Comparison of ENCODE assay signal across 11 cellular contexts in the genomic region with DNA sequence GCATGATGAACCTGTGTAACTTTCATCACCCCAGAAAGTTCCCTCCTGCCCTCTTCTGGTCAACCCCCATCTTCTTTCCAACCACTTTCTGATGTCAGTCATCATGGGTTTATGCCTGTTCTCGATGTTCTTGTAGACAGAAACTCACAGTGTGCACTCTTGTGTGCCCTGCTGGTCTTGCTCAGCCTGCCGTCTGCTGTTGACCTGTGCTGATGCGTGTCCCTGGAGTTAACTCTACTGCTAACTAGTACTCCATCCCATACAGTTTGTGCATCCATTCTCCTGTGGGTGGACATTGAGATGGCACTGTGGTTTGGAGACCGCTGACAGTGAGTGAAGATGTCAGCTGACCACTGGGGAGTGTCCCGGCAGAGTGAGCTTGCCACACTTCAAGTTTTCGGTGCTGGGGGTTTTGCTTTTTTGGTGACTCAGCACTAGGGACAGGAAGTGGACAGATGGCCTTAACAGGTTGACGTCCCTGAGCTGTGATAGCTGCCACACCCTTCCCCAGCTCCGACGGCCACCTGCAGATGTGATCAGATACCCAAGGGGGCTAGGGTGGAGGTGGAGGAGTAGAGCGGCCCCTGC. TPM values are rescaled to one million over a fixed set of nuclear protein-coding genes. Genes with fewer than 3 reads are reported as not detected.
DNase-seq lines count a peak whose midpoint lies in the region; ATAC-seq and TF ChIP-seq lines count a peak whose summit lies in the region.
"Had no signal": no experiment of that assay in that cellular context is flagged by ENCODE, and none has a peak within 500 bp of the region (broad histone marks: within the 10 kb centered on the region; RNA-seq: fewer than 3 reads in every experiment).

No MANE protein-coding gene starts in this region.

- no peak overlapping the region for H3K9ac ChIP-seq in neural progenitor cell
- H3K9ac ChIP-seq: parathyroid adenoma had no signal

- POLR2A ChIA-PET in naive thymus-derived CD4-positive, alpha-beta T cell (lab: Charles Lee), result no interaction called here

- no peaks in the 10 kb centered on the region for H3K36me3 Mint-ChIP-seq in naive thymus-derived CD4-positive, alpha-beta T cell
- H3K36me3 Mint-ChIP-seq in neural progenitor cell, result peaks cover 1% of the 10 kb centered on the region
- H3K36me3 Mint-ChIP-seq: activated naive CD4-positive, alpha-beta T cell treated with anti-CD3 and anti-CD28 coated beads, Interleukin-2, amount 50 U/mL, for 72 hours had no signal

- H4K20me1 ChIP-seq in neural progenitor cell (ENCODE audit: low read depth), result no peaks in the 10 kb centered on the region

- no peak overlapping the region for H3K27ac ChIP-seq in naive thymus-derived CD4-positive, alpha-beta T cell (ENCODE audit: low read depth, low read length)
- H3K27ac ChIP-seq in neural progenitor cell, result no peak overlapping the region
- H3K27ac ChIP-seq: parathyroid adenoma had no signal

- no peak overlapping the region for H3K27ac Mint-ChIP-seq in naive thymus-derived CD4-positive, alpha-beta T cell
- H3K27ac Mint-ChIP-seq in neural progenitor cell, result no peak overlapping the region
- H3K27ac Mint-ChIP-seq: activated naive CD4-positive, alpha-beta T cell treated with anti-CD3 and anti-CD28 coated beads, Interleukin-2, amount 50 U/mL, for 72 hours had no signal

- no peak overlapping the region for H3K4me3 Mint-ChIP-seq in naive thymus-derived CD4-positive, alpha-beta T cell
- no peak overlapping the region for H3K4me3 Mint-ChIP-seq in neural progenitor cell

- peaks cover 5% of the 10 kb centered on the region for H3F3A ChIP-seq in neural progenitor cell (ENCODE audit: low read depth)

- H3K4me3 ChIP-seq in naive thymus-derived CD4-positive, alpha-beta T cell (ENCODE audit: low read length), result no peak overlapping the region
- H3K4me3 ChIP-seq in neural progenitor cell, result no peak overlapping the region

- H3K9me3 ChIP-seq in naive thymus-derived CD4-positive, alpha-beta T cell (ENCODE audit: control insufficient read depth in 2 of 3, low read length in 3 of 3), result no peaks in the 10 kb centered on the region
- H3K9me3 ChIP-seq in neural progenitor cell (ENCODE audit: low read depth), result no peaks in the 10 kb centered on the region

- no peak overlapping the region for H3K4me2 ChIP-seq in neural progenitor cell

- intact Hi-C loops in naive thymus-derived CD4-positive, alpha-beta T cell (cut with micrococcal nuclease), result loop anchor here in 1 of 2 donors (5.0 kb wide), 1 partner anchor 47 kb away; no protein-coding TSS in a partner anchor

- no peak overlapping the region for H2AFZ ChIP-seq in neural progenitor cell (replicated peaks)
- H2AFZ ChIP-seq: parathyroid adenoma had no signal

- peaks cover 0 to 13% of the 10 kb centered on the region in 2 donors for H3K4me1 ChIP-seq in naive thymus-derived CD4-positive, alpha-beta T cell (ENCODE audit: control insufficient read depth in 2 of 2, insufficient read depth in 2 of 2, low read length in 2 of 2)
- H3K4me1 ChIP-seq in neural progenitor cell, result peaks cover 9% of the 10 kb centered on the region

- H3K27me3 Mint-ChIP-seq in naive thymus-derived CD4-positive, alpha-beta T cell, result peaks cover 0 to 8% (median 0%) of the 10 kb centered on the region in 5 donors
- H3K27me3 Mint-ChIP-seq in neural progenitor cell (ENCODE audit: insufficient read depth, low read depth), result no peaks in the 10 kb centered on the region

- peak in 1 of 9 donors; percentile 22 for DNase-seq in naive thymus-derived CD4-positive, alpha-beta T cell
- no peak for DNase-seq in activated gamma-delta T cell treated with Interleukin-2 at 50 U/mL for 16 hours
- DNase-seq in activated effector memory CD4-positive, alpha-beta T cell treated with anti-CD3 and anti-CD28 coated beads, Interleukin-2, amount 50 U/mL, for 16 hours, result no peak
- no peak for DNase-seq in neural progenitor cell (ENCODE audit: low spot score)
- no peak for DNase-seq in AML-193 (lab: John Stamatoyannopoulos, UW)
- DNase-seq: GDM1 had no signal

- no peak for TF ChIP-seq CTCF in neural progenitor cell (IDR thresholded peaks at IDR 0.05)

- no peaks in the 10 kb centered on the region for H3K79me2 ChIP-seq in neural progenitor cell (ENCODE audit: low read depth)
- H3K79me2 ChIP-seq: parathyroid adenoma had no signal

- peak; percentile 54 for ATAC-seq in GM18870 (IDR thresholded peaks at IDR 0.05; ENCODE audit: unreplicated experiment)
- peak; percentile 50 for ATAC-seq in GM21825 (IDR thresholded peaks at IDR 0.05; ENCODE audit: unreplicated experiment)
- peak; percentile 64 for ATAC-seq in HG03442 (IDR thresholded peaks at IDR 0.05; ENCODE audit: unreplicated experiment)
- ATAC-seq in naive thymus-derived CD4-positive, alpha-beta T cell, result peak; percentile 8

- peaks cover 3 to 21% (median 20%) of the 10 kb centered on the region in 7 donors for H3K4me1 Mint-ChIP-seq in naive thymus-derived CD4-positive, alpha-beta T cell
- peaks cover 15% of the 10 kb centered on the region for H3K4me1 Mint-ChIP-seq in neural progenitor cell

- H3K36me3 ChIP-seq in naive thymus-derived CD4-positive, alpha-beta T cell (ENCODE audit: control insufficient read depth in 2 of 3, insufficient read depth in 3 of 3, low read length in 3 of 3), result no peaks in the 10 kb centered on the region
- H3K36me3 ChIP-seq in neural progenitor cell, result no peaks in the 10 kb centered on the region

- CTCF ChIA-PET in naive thymus-derived CD4-positive, alpha-beta T cell (lab: Charles Lee), result interaction anchor here (1.3 kb wide), 1 partner anchor 80 kb away, joined by 3 read pairs; no protein-coding TSS in a partner anchor

- H3K27me3 ChIP-seq in naive thymus-derived CD4-positive, alpha-beta T cell (ENCODE audit: control insufficient read depth in 2 of 2, insufficient read depth in 2 of 2, low read length in 2 of 2), result no peaks in the 10 kb centered on the region
- no peaks in the 10 kb centered on the region for H3K27me3 ChIP-seq in neural progenitor cell

- H3K9me3 Mint-ChIP-seq in naive thymus-derived CD4-positive, alpha-beta T cell, result no peaks in the 10 kb centered on the region
- H3K9me3 Mint-ChIP-seq in neural progenitor cell, result peaks cover 2% of the 10 kb centered on the region
- H3K9me3 Mint-ChIP-seq: activated naive CD4-positive, alpha-beta T cell treated with anti-CD3 and anti-CD28 coated beads, Interleukin-2, amount 50 U/mL, for 72 hours had no signal

RNA-seq across cellular contexts. Expression of a gene that starts 14.8 kb away (rescaled TPM):
- 1 to 10 TPM; 5.4 to 6.5 (median 6.2) TPM for total RNA-seq in naive thymus-derived CD4-positive, alpha-beta T cell
- polyA plus RNA-seq in naive thymus-derived CD4-positive, alpha-beta T cell, result under 1 TPM; 0.59 to 0.71 TPM
- total RNA-seq in neural progenitor cell (ENCODE audit: low replicate concordance), result 1.6 and 2.3 TPM in 2 replicates

Comparison
In these comparisons a context has a peak if more than half of its experiments do, and no peak if none do; other contexts are left out.
1. ATAC-seq: peak in every context shown above with its lines; median percentile 64 in HG03442; 54 in GM18870; 50 in GM21825; 8 in naive thymus-derived CD4-positive, alpha-beta T cell.